8 cellular contexts compared by ENCODE assay signal in genomic region chr16:2838928-2839327, GRCh38. TPM values are rescaled to one million over a fixed set of nuclear protein-coding genes. Genes with fewer than 3 reads are reported as not detected.
DNase-seq lines count a peak whose midpoint lies in the region; ATAC-seq and TF ChIP-seq lines count a peak whose summit lies in the region.

No MANE protein-coding gene starts in this region.

- no peaks in the 10 kb centered on the region for H4K20me1 ChIP-seq in H9 (ENCODE audit: control insufficient read depth, insufficient read depth, insufficient read length)

- no peak overlapping the region for H3K27ac ChIP-seq in CD4-positive, alpha-beta memory T cell (ENCODE audit: low read depth, low read length)
- H3K27ac ChIP-seq in H9 (ENCODE audit: insufficient read length, low read depth, low read length), result no peak overlapping the region
- no peak overlapping the region for H3K27ac ChIP-seq in RWPE2 (ENCODE audit: poor library complexity, severe bottlenecking)

- DNase-seq in CD4-positive, alpha-beta memory T cell, result peak; percentile 39 to 64 (median 47)
- DNase-seq in H9, result peak; percentile 91
- peak; percentile 78 for DNase-seq in RWPE2 (ENCODE audit: low spot score)
- DNase-seq in activated naive CD4-positive, alpha-beta T cell treated with anti-CD3 and anti-CD28 coated beads, Interleukin-2, amount 50 U/mL, for 72 hours (ENCODE audit: low spot score in 2 of 2), result peak; percentile 64 to 70
- peak; percentile 39 to 87 (median 70) for DNase-seq in head of caudate nucleus
- peak; percentile 54 to 97 (median 70) for DNase-seq in posterior cingulate gyrus

- H3K14ac ChIP-seq in H9 (ENCODE audit: insufficient read depth, low read length), result no peak overlapping the region

- H3K27me3 Mint-ChIP-seq in CD4-positive, alpha-beta memory T cell, result peaks cover 0 to 7% of the 10 kb centered on the region in 2 donors
- peaks cover 13% of the 10 kb centered on the region for H3K27me3 Mint-ChIP-seq in H9 (ENCODE audit: low read depth)

- no peak overlapping the region for H2BK20ac ChIP-seq in H9 (ENCODE audit: low read depth, low read length, poor library complexity, severe bottlenecking)

- CTCF ChIA-PET in CD4-positive, alpha-beta memory T cell (lab: Charles Lee; ENCODE audit: partially characterized antibody), result interaction anchor here (1.0 to 2.8 kb wide), 7 partner anchors 15 to 82 kb away, joined by 3 to 35 read pairs (median 4); no protein-coding TSS in a partner anchor

- H4K5ac ChIP-seq in H9 (ENCODE audit: insufficient read length, low read depth, low read length), result no peak overlapping the region

- intact Hi-C loops in CD4-positive, alpha-beta memory T cell (cut with micrococcal nuclease), result loop anchor here (1.0 kb wide), 2 partner anchors 29 to 80 kb away; no protein-coding TSS in a partner anchor
- intact Hi-C loops in head of caudate nucleus (cut with DNase I) (no loop called here), posterior cingulate gyrus (cut with DNase I) (no loop called here)

- no peak overlapping the region for H3K4ac ChIP-seq in H9 (ENCODE audit: low read depth, low read length)

- H3K4me3 ChIP-seq in CD4-positive, alpha-beta memory T cell (ENCODE audit: low read length in 2 of 2), result no peak overlapping the region
- no peak overlapping the region for H3K4me3 ChIP-seq in RWPE2 (ENCODE audit: severe bottlenecking)

- no peaks in the 10 kb centered on the region for H3K36me3 ChIP-seq in CD4-positive, alpha-beta memory T cell (ENCODE audit: insufficient read depth, low read length)
- no peaks in the 10 kb centered on the region for H3K36me3 ChIP-seq in RWPE2 (ENCODE audit: low read depth)

- no peaks in the 10 kb centered on the region for H3K36me3 Mint-ChIP-seq in CD4-positive, alpha-beta memory T cell
- no peaks in the 10 kb centered on the region for H3K36me3 Mint-ChIP-seq in H9 (ENCODE audit: insufficient read depth in 1 of 3, low read depth in 3 of 3)
- H3K36me3 Mint-ChIP-seq in activated naive CD4-positive, alpha-beta T cell treated with anti-CD3 and anti-CD28 coated beads, Interleukin-2, amount 50 U/mL, for 72 hours, result peaks cover 0 to 6% of the 10 kb centered on the region in 2 donors

- H3K79me1 ChIP-seq in H9 (ENCODE audit: insufficient read depth, low read depth, low read length, poor library complexity, severe bottlenecking), result no peaks in the 10 kb centered on the region

- no peak overlapping the region for H3T11ph ChIP-seq in H9 (ENCODE audit: low read length)

- no peak overlapping the region for H3K9ac ChIP-seq in H9 (ENCODE audit: extremely low read depth, insufficient read length, low read length)

- H4K91ac ChIP-seq in H9 (ENCODE audit: insufficient read length, low read depth, low read length), result no peak overlapping the region

- H3K23ac ChIP-seq in H9 (ENCODE audit: insufficient read length, low read depth, low read length), result no peak overlapping the region

- POLR2A ChIA-PET in CD4-positive, alpha-beta memory T cell (lab: Charles Lee; ENCODE audit: partially characterized antibody), result interaction anchor here (3.5 kb wide), 1 partner anchor 29 kb away, joined by 14 read pairs; no protein-coding TSS in a partner anchor

- H3K79me2 ChIP-seq in H9 (ENCODE audit: insufficient read depth, low read length), result no peaks in the 10 kb centered on the region

- no peak overlapping the region for H4K8ac ChIP-seq in H9 (replicated peaks; ENCODE audit: insufficient read length, low read depth, low read length)

- H3K9me3 Mint-ChIP-seq in CD4-positive, alpha-beta memory T cell, result no peaks in the 10 kb centered on the region
- peaks cover 0 to 3% of the 10 kb centered on the region in 2 experiments; a peak in 3 of 5 replicates for H3K9me3 Mint-ChIP-seq in H9
- no peaks in the 10 kb centered on the region for H3K9me3 Mint-ChIP-seq in activated naive CD4-positive, alpha-beta T cell treated with anti-CD3 and anti-CD28 coated beads, Interleukin-2, amount 50 U/mL, for 72 hours

- no CpG with 5 or more reads among the region's 12 CpGs for WGBS in H9 (ENCODE audit: extremely low coverage, insufficient read length, low lambda C conversion rate)

- no peak overlapping the region for H2BK15ac ChIP-seq in H9 (ENCODE audit: low read depth, low read length)

- H3K56ac ChIP-seq in H9 (ENCODE audit: insufficient read length, low read depth, low read length), result no peak overlapping the region

- H3K4me3 Mint-ChIP-seq in CD4-positive, alpha-beta memory T cell, result peak overlapping the region in 2 of 8 donors; percentile 18 to 26
- H3K4me3 Mint-ChIP-seq in H9, result no peak overlapping the region

- no peak overlapping the region for H2BK12ac ChIP-seq in H9 (ENCODE audit: insufficient read length, low read depth, low read length)

- no peak overlapping the region for H2BK5ac ChIP-seq in H9 (ENCODE audit: insufficient read length, low read length)

- H3K27me3 ChIP-seq in CD4-positive, alpha-beta memory T cell (ENCODE audit: insufficient read depth, low read length), result no peaks in the 10 kb centered on the region
- H3K27me3 ChIP-seq in H9 (ENCODE audit: insufficient read depth, low read length) (no peaks in the 10 kb centered on the region; the same call in 1 of the 2 replicates), RWPE2 (ENCODE audit: insufficient read depth, poor library complexity, severe bottlenecking) (no peaks in the 10 kb centered on the region)

- no peaks in the 10 kb centered on the region for H3K23me2 ChIP-seq in H9 (ENCODE audit: insufficient read length, low read depth, low read length, poor library complexity, severe bottlenecking)

- H2BK120ac ChIP-seq in H9 (ENCODE audit: low read depth, low read length, poor library complexity, severe bottlenecking), result no peak overlapping the region

- H3K18ac ChIP-seq in H9 (ENCODE audit: insufficient read length, low read depth, low read length), result no peak overlapping the region

- H3K27ac Mint-ChIP-seq in CD4-positive, alpha-beta memory T cell, result peak overlapping the region in 5 of 7 donors; percentile 15 to 72 (median 64)
- peak overlapping the region in 1 of 3 experiments; percentile 52; a peak in 1 of 7 replicates for H3K27ac Mint-ChIP-seq in H9
- peak overlapping the region in 1 of 2 donors; percentile 76 for H3K27ac Mint-ChIP-seq in activated naive CD4-positive, alpha-beta T cell treated with anti-CD3 and anti-CD28 coated beads, Interleukin-2, amount 50 U/mL, for 72 hours

- H3K4me1 ChIP-seq in CD4-positive, alpha-beta memory T cell (ENCODE audit: insufficient read depth, low read length), result peaks cover 35% of the 10 kb centered on the region
- H3K4me1 ChIP-seq in H9 (ENCODE audit: insufficient read depth, low read length) (peaks cover 3% of the 10 kb centered on the region; the same call in 1 of the 2 replicates), RWPE2 (ENCODE audit: insufficient read depth, poor library complexity, severe bottlenecking) (peaks cover 18% of the 10 kb centered on the region)

- no peaks in the 10 kb centered on the region for H3K9me3 ChIP-seq in CD4-positive, alpha-beta memory T cell (ENCODE audit: control insufficient read depth in 1 of 2, low read length in 2 of 2)
- H3K9me3 ChIP-seq in H9 (ENCODE audit: control insufficient read depth, low read depth, low read length), result no peaks in the 10 kb centered on the region
- H3K9me3 ChIP-seq in RWPE2 (ENCODE audit: severe bottlenecking), result no peaks in the 10 kb centered on the region

- no peak overlapping the region for H3K4me2 ChIP-seq in H9 (ENCODE audit: insufficient read depth, insufficient read length, low read length)

- TF ChIP-seq CTCF in H9 (conservative IDR thresholded peaks at IDR 0.05) (peak; percentile 97), RWPE2 (IDR thresholded peaks at IDR 0.05; ENCODE audit: poor library complexity, severe bottlenecking) (peak; percentile 80)

- H3K4me1 Mint-ChIP-seq in CD4-positive, alpha-beta memory T cell, result peaks cover 16 to 58% (median 33%) of the 10 kb centered on the region in 4 donors
- peaks cover 17 to 19% of the 10 kb centered on the region in 2 experiments for H3K4me1 Mint-ChIP-seq in H9

- no peak overlapping the region for H2AFZ ChIP-seq in H9 (ENCODE audit: low read length)

- H2AK5ac ChIP-seq in H9 (ENCODE audit: insufficient read length, low read length), result no peak overlapping the region

- ATAC-seq in RWPE2 (ENCODE audit: low read depth) (peak; percentile 43), GM19351 (IDR thresholded peaks at IDR 0.05; ENCODE audit: unreplicated experiment) (no peak), HG03442 (IDR thresholded peaks at IDR 0.05; ENCODE audit: unreplicated experiment) (no peak)
- ATAC-seq in activated naive CD4-positive, alpha-beta T cell treated with anti-CD3 and anti-CD28 coated beads, Interleukin-2, amount 50 U/mL, for 72 hours, result peak; percentile 73 to 84

RNA-seq across cellular contexts. Expression of gene ZG16B, which starts 8.8 kb away (rescaled TPM):
- total RNA-seq in CD4-positive, alpha-beta memory T cell, result not detected
- under 1 TPM in 1 of 2 donors, not detected in 1; 0.79 TPM for polyA plus RNA-seq in CD4-positive, alpha-beta memory T cell
- not detected in 2 replicates for total RNA-seq in H9 (2021)
- total RNA-seq in activated naive CD4-positive, alpha-beta T cell treated with anti-CD3 and anti-CD28 coated beads, Interleukin-2, amount 50 U/mL, for 72 hours, result 1 to 10 TPM in 1 of 2 donors, under 1 TPM in 1; 0.48 to 1.4 TPM

RNA-seq across cellular contexts. Expression of gene PRSS22, which starts 19.0 kb away (rescaled TPM):
- total RNA-seq in CD4-positive, alpha-beta memory T cell, result under 1 TPM in 1 of 2 experiments, not detected in 1; 0.39 TPM
- polyA plus RNA-seq in CD4-positive, alpha-beta memory T cell, result under 1 TPM in 1 of 2 donors, not detected in 1; 0.42 TPM
- 1.9 and 2.4 TPM in 2 replicates for total RNA-seq in H9 (2021)
- total RNA-seq in activated naive CD4-positive, alpha-beta T cell treated with anti-CD3 and anti-CD28 coated beads, Interleukin-2, amount 50 U/mL, for 72 hours, result under 1 TPM in 1 of 2 donors, not detected in 1; 0.34 TPM

RNA-seq across cellular contexts. Expression of gene PRSS21, which starts 21.9 kb away (rescaled TPM):
- 1 to 10 TPM in 1 of 2 experiments, under 1 TPM in 1; 0.96 to 2.6 TPM for total RNA-seq in CD4-positive, alpha-beta memory T cell
- polyA plus RNA-seq in CD4-positive, alpha-beta memory T cell, result 10 to 100 TPM in 1 of 2 donors, 1 to 10 TPM in 1; 6.2 to 11.5 TPM
- not detected in 2 replicates for total RNA-seq in H9 (2021)
- 1 to 10 TPM; 1.8 to 2.4 TPM for total RNA-seq in activated naive CD4-positive, alpha-beta T cell treated with anti-CD3 and anti-CD28 coated beads, Interleukin-2, amount 50 U/mL, for 72 hours

RNA-seq across cellular contexts. Expression of gene PRSS41, which starts 40.7 kb away (rescaled TPM):
- total RNA-seq in CD4-positive, alpha-beta memory T cell, result not detected
- not detected for polyA plus RNA-seq in CD4-positive, alpha-beta memory T cell
- total RNA-seq in H9 (2021), result not detected in 2 replicates
- not detected for total RNA-seq in activated naive CD4-positive, alpha-beta T cell treated with anti-CD3 and anti-CD28 coated beads, Interleukin-2, amount 50 U/mL, for 72 hours

RNA-seq across cellular contexts. Expression of gene FLYWCH2, which starts 44.1 kb away (rescaled TPM):
- 10 to 100 TPM; 24.1 to 27.1 TPM for total RNA-seq in CD4-positive, alpha-beta memory T cell
- 10 to 100 TPM; 21.1 to 23.3 TPM for polyA plus RNA-seq in CD4-positive, alpha-beta memory T cell
- 16.5 and 20.9 TPM in 2 replicates for total RNA-seq in H9 (2021)
- total RNA-seq in activated naive CD4-positive, alpha-beta T cell treated with anti-CD3 and anti-CD28 coated beads, Interleukin-2, amount 50 U/mL, for 72 hours, result 10 to 100 TPM in 1 of 2 donors, 1 to 10 TPM in 1; 9.4 to 17.4 TPM

Comparison
In these comparisons a context has a peak if more than half of its experiments do, and no peak if none do; other contexts are left out.
1. ATAC-seq: peak in RWPE2 (single experiment) and activated naive CD4-positive, alpha-beta T cell treated with anti-CD3 and anti-CD28 coated beads, Interleukin-2, amount 50 U/mL, for 72 hours (2 of 2); none in GM19351 (single experiment) and HG03442 (single experiment).
2. Peak in every context shown above with its lines, with median percentiles within 50 percentile points of each other: DNase-seq.